In genomic region chr6:8207191-8207868, GRCh38 we compare ENCODE assay signal across 19 cellular contexts.
DNase-seq lines count a peak whose midpoint lies in the region; ATAC-seq and TF ChIP-seq lines count a peak whose summit lies in the region.
"Had no signal": no experiment of that assay in that cellular context is flagged by ENCODE, and none has a peak within 500 bp of the region (broad histone marks: within the 10 kb centered on the region; RNA-seq: fewer than 3 reads in every experiment).

No MANE protein-coding gene starts in this region.

- POLR2A ChIA-PET in activated CD4-positive, alpha-beta memory T cell treated with anti-CD3 and anti-CD28 coated beads, Interleukin-2, amount 10 ng/mL, durations not matched to agents 7 days and 5 days (lab: Charles Lee): no interaction called here

- H3K4me1 Mint-ChIP-seq in natural killer cell treated with Interleukin-12 subunit alpha and Interleukin-12 subunit beta and Interleukin-15 and Interleukin-18, amount 100 ng/mL, for 72 hours (ENCODE audit: low read depth in 2 of 2): no peaks in the 10 kb centered on the region
- no peaks in the 10 kb centered on the region for H3K4me1 Mint-ChIP-seq in activated CD4-positive, alpha-beta memory T cell treated with anti-CD3 and anti-CD28 coated beads, Interleukin-2, amount 10 ng/mL, durations not matched to agents 7 days and 5 days
- H3K4me1 Mint-ChIP-seq: CD4-positive, CD25-positive, alpha-beta regulatory T cell; CD8-positive, alpha-beta memory T cell; IgD-negative memory B cell had no signal

- H3K27ac ChIP-seq in neuronal stem cell (replicated peaks; ENCODE audit: low read length): no peak overlapping the region

- no peak overlapping the region for H3K23ac ChIP-seq in neuronal stem cell (ENCODE audit: low read depth, low read length, poor library complexity)

- no peaks in the 10 kb centered on the region for H3K9me3 ChIP-seq in neuronal stem cell (replicated peaks in 1 of 2; ENCODE audit: control insufficient read depth in 2 of 2, insufficient read depth in 1 of 2, low read depth in 1 of 2, low read length in 2 of 2)
- H3K9me3 ChIP-seq: BE2C, Caco-2 had no signal

- H3K27me3 Mint-ChIP-seq in natural killer cell treated with Interleukin-12 subunit alpha and Interleukin-12 subunit beta and Interleukin-15 and Interleukin-18, amount 100 ng/mL, for 72 hours: peaks cover 17 to 26% of the 10 kb centered on the region in 2 donors
- peaks cover 4% of the 10 kb centered on the region for H3K27me3 Mint-ChIP-seq in activated CD4-positive, alpha-beta memory T cell treated with anti-CD3 and anti-CD28 coated beads, Interleukin-2, amount 10 ng/mL, durations not matched to agents 7 days and 5 days
- H3K27me3 Mint-ChIP-seq: CD4-positive, CD25-positive, alpha-beta regulatory T cell had no signal

- no peaks in the 10 kb centered on the region for H3K79me1 ChIP-seq in neuronal stem cell (ENCODE audit: low read depth, low read length)

- no peak overlapping the region for H2AFZ ChIP-seq in neuronal stem cell (ENCODE audit: low read length)

- peak overlapping the region; percentile 22 for H2AK5ac ChIP-seq in neuronal stem cell (ENCODE audit: low read depth, low read length)

- H2BK5ac ChIP-seq in neuronal stem cell (ENCODE audit: low read length): no peak overlapping the region

- no peaks in the 10 kb centered on the region for H3K36me3 Mint-ChIP-seq in natural killer cell treated with Interleukin-12 subunit alpha and Interleukin-12 subunit beta and Interleukin-15 and Interleukin-18, amount 100 ng/mL, for 72 hours
- no peaks in the 10 kb centered on the region for H3K36me3 Mint-ChIP-seq in activated CD4-positive, alpha-beta memory T cell treated with anti-CD3 and anti-CD28 coated beads, Interleukin-2, amount 10 ng/mL, durations not matched to agents 7 days and 5 days (ENCODE audit: low read depth)
- H3K36me3 Mint-ChIP-seq: CD4-positive, CD25-positive, alpha-beta regulatory T cell; CD8-positive, alpha-beta memory T cell had no signal

- H3K4me3 ChIP-seq in neuronal stem cell (ENCODE audit: low read length in 2 of 2): no peak overlapping the region

- H3K4ac ChIP-seq in neuronal stem cell (ENCODE audit: low read length): no peak overlapping the region

- no peaks in the 10 kb centered on the region for H3K27me3 ChIP-seq in neuronal stem cell (ENCODE audit: control insufficient read depth in 3 of 3, insufficient read depth in 3 of 3, low read depth in 1 of 3, low read length in 3 of 3)
- H3K27me3 ChIP-seq: BE2C had no signal

- H2BK15ac ChIP-seq in neuronal stem cell (ENCODE audit: low read length): no peak overlapping the region

- no peaks in the 10 kb centered on the region for H3K36me3 ChIP-seq in neuronal stem cell (replicated peaks in 1 of 2; ENCODE audit: control insufficient read depth in 2 of 2, insufficient read depth in 2 of 2, low read length in 2 of 2)
- H3K36me3 ChIP-seq: BE2C had no signal

- ATAC-seq in natural killer cell treated with Interleukin-12 subunit alpha and Interleukin-12 subunit beta and Interleukin-15 and Interleukin-18, amount 100 ng/mL, for 72 hours: no peak
- no peak for ATAC-seq in omental fat pad (ENCODE audit: low FRiP score)

- H3K9ac ChIP-seq in neuronal stem cell (ENCODE audit: low read depth, low read length, poor library complexity): no peak overlapping the region

- H2BK12ac ChIP-seq in neuronal stem cell (ENCODE audit: low read length): no peak overlapping the region

- H3K9me3 Mint-ChIP-seq in natural killer cell treated with Interleukin-12 subunit alpha and Interleukin-12 subunit beta and Interleukin-15 and Interleukin-18, amount 100 ng/mL, for 72 hours: no peaks in the 10 kb centered on the region
- H3K9me3 Mint-ChIP-seq in activated CD4-positive, alpha-beta memory T cell treated with anti-CD3 and anti-CD28 coated beads, Interleukin-2, amount 10 ng/mL, durations not matched to agents 7 days and 5 days: no peaks in the 10 kb centered on the region
- H3K9me3 Mint-ChIP-seq: CD8-positive, alpha-beta memory T cell; IgD-negative memory B cell had no signal

- no peak overlapping the region for H4K8ac ChIP-seq in neuronal stem cell (ENCODE audit: low read depth, low read length)

- H3K4me2 ChIP-seq in neuronal stem cell (ENCODE audit: insufficient read depth, low read length, poor library complexity, severe bottlenecking): no peak overlapping the region

- no peak overlapping the region for H3K18ac ChIP-seq in neuronal stem cell (ENCODE audit: low read length)

- no CpG with 5 or more reads among the region's 16 CpGs for WGBS in neuronal stem cell (ENCODE audit: extremely low coverage in 2 of 2, insufficient read length in 2 of 2, insufficient replicate concordance in 1 of 2), 2 donors

- no peak overlapping the region for H3K14ac ChIP-seq in neuronal stem cell (ENCODE audit: low read length)

- H3K4me1 ChIP-seq in neuronal stem cell (ENCODE audit: control insufficient read depth in 2 of 2, insufficient read depth in 1 of 2, low read depth in 1 of 2, low read length in 2 of 2): peaks cover 0 to 8% of the 10 kb centered on the region in 2 donors
- H3K4me1 ChIP-seq: BE2C, Caco-2 had no signal

- no peak overlapping the region for H2BK120ac ChIP-seq in neuronal stem cell (ENCODE audit: low read depth, low read length)

- DNase-seq in SK-MEL-5 (ENCODE audit: low read depth, low spot score) (peak; percentile 84), foreskin melanocyte (peak; percentile 94), neuronal stem cell (ENCODE audit: low spot score) (no peak), HuH-7 (ENCODE audit: low spot score) (no peak), omental fat pad (ENCODE audit: low spot score) (no peak)
- no peak for DNase-seq in natural killer cell treated with Interleukin-12 subunit alpha and Interleukin-12 subunit beta and Interleukin-15 and Interleukin-18, amount 100 ng/mL, for 72 hours (ENCODE audit: low spot score)
- DNase-seq in activated CD4-positive, alpha-beta memory T cell treated with anti-CD3 and anti-CD28 coated beads, Interleukin-2, amount 10 ng/mL, durations not matched to agents 7 days and 5 days: no peak
- DNase-seq: ACHN; BE2C; C1 segment of cervical spinal cord; Caco-2; CD4-positive, CD25-positive, alpha-beta regulatory T cell; CD8-positive, alpha-beta memory T cell; DMS153; DMS79; GDM1; HCEC 1CT; KG1 had no signal

- TF ChIP-seq CTCF in omental fat pad (IDR thresholded peaks at IDR 0.05): no peak

- in situ Hi-C loops in SK-MEL-5 (cut with HindIII; ENCODE audit: low pct_unique_long_range_greater_than_20kb, low sequenced_read_pairs): no loop called here

- CTCF ChIA-PET in activated CD4-positive, alpha-beta memory T cell treated with anti-CD3 and anti-CD28 coated beads, Interleukin-2, amount 10 ng/mL, durations not matched to agents 7 days and 5 days (lab: Charles Lee): interaction anchor here (1.3 kb wide), 1 partner anchor 12 kb away, joined by 3 read pairs; no protein-coding TSS in a partner anchor

- H3K4me3 Mint-ChIP-seq in natural killer cell treated with Interleukin-12 subunit alpha and Interleukin-12 subunit beta and Interleukin-15 and Interleukin-18, amount 100 ng/mL, for 72 hours: no peak overlapping the region
- no peak overlapping the region for H3K4me3 Mint-ChIP-seq in activated CD4-positive, alpha-beta memory T cell treated with anti-CD3 and anti-CD28 coated beads, Interleukin-2, amount 10 ng/mL, durations not matched to agents 7 days and 5 days
- H3K4me3 Mint-ChIP-seq: CD4-positive, CD25-positive, alpha-beta regulatory T cell; CD8-positive, alpha-beta memory T cell; IgD-negative memory B cell had no signal

- no peak overlapping the region for H3K27ac Mint-ChIP-seq in natural killer cell treated with Interleukin-12 subunit alpha and Interleukin-12 subunit beta and Interleukin-15 and Interleukin-18, amount 100 ng/mL, for 72 hours
- H3K27ac Mint-ChIP-seq in activated CD4-positive, alpha-beta memory T cell treated with anti-CD3 and anti-CD28 coated beads, Interleukin-2, amount 10 ng/mL, durations not matched to agents 7 days and 5 days: no peak overlapping the region
- H3K27ac Mint-ChIP-seq: CD4-positive, CD25-positive, alpha-beta regulatory T cell; IgD-negative memory B cell had no signal

- H4K91ac ChIP-seq in neuronal stem cell (ENCODE audit: low read depth, low read length, poor library complexity): no peak overlapping the region

Comparison
In these comparisons a context has a peak if more than half of its experiments do, and no peak if none do; other contexts are left out.
1. DNase-seq: peak in SK-MEL-5 (single experiment) and foreskin melanocyte (single experiment); none in neuronal stem cell (single experiment), HuH-7 (single experiment), natural killer cell treated with Interleukin-12 subunit alpha and Interleukin-12 subunit beta and Interleukin-15 and Interleukin-18, amount 100 ng/mL, for 72 hours (single experiment), omental fat pad (single experiment) and activated CD4-positive, alpha-beta memory T cell treated with anti-CD3 and anti-CD28 coated beads, Interleukin-2, amount 10 ng/mL, durations not matched to agents 7 days and 5 days (single experiment).